Comparison of ENCODE assay signal across 1 cellular context in genomic region chr17:40113110-40113960, GRCh38.
TF ChIP-seq lines count a peak whose summit lies in the region.

No MANE protein-coding gene starts in this region.

TF ChIP-seq in K562, 482 proteins besides CTCF, POLR2A, EP300 and RAD21 (continued from another document and continues in another):
- TF ChIP-seq ZNF785 (CRISPR knock-in tag; IDR thresholded peaks at IDR 0.05) (no peak), STAT5B (CRISPR knock-in tag; IDR thresholded peaks at IDR 0.05) (no peak), MIER1 (IDR thresholded peaks at IDR 0.05; ENCODE audit: low read depth) (no peak), NFATC3 (IDR thresholded peaks at IDR 0.05) (no peak), E2F5 (CRISPR knock-in tag; IDR thresholded peaks at IDR 0.05) (no peak), KHSRP (IDR thresholded peaks at IDR 0.05) (no peak), KDM4B (IDR thresholded peaks at IDR 0.05; ENCODE audit: borderline replicate concordance in 2 of 2, low read depth in 1 of 2) (no peak), POU5F1 (IDR thresholded peaks at IDR 0.05; ENCODE audit: borderline replicate concordance, low read depth, low read length, partially characterized antibody) (no peak), GTF2A2 (tag; IDR thresholded peaks at IDR 0.05) (no peak), USF2 (CRISPR knock-in tag; IDR thresholded peaks at IDR 0.05) (peak; percentile 97), C11orf30 (IDR thresholded peaks at IDR 0.05; ENCODE audit: low read depth) (no peak), RBFOX2 (IDR thresholded peaks at IDR 0.05; ENCODE audit: low read depth, low read length) (peak; percentile 75), CREB1 (IDR thresholded peaks at IDR 0.05) (no peak), CREB1 (CRISPR knock-in tag; IDR thresholded peaks at IDR 0.05) (no peak), SRSF7 (optimal IDR thresholded peaks at IDR 0.05; ENCODE audit: low read depth, low read length) (no peak), CBX5 (IDR thresholded peaks at IDR 0.05; ENCODE audit: borderline replicate concordance, low read depth) (no peak), U2AF1 (optimal IDR thresholded peaks at IDR 0.05; ENCODE audit: low read depth, low read length) (no peak), MECOM (CRISPR knock-in tag; IDR thresholded peaks at IDR 0.05) (0 out of 2 replicates have a peak, but pooled peaks have one; percentile 7), KLF6 (CRISPR knock-in tag; IDR thresholded peaks at IDR 0.05; ENCODE audit: borderline replicate concordance) (peak; percentile 67; the same call in 1 of the 2 replicates), NFRKB (IDR thresholded peaks at IDR 0.05; ENCODE audit: low read depth) (peak; percentile 86; the same call in 1 of the 2 replicates), CC2D1A (IDR thresholded peaks at IDR 0.05) (peak; percentile 43; the same call in 1 of the 2 replicates), SMAD2 (IDR thresholded peaks at IDR 0.05; ENCODE audit: low read depth, low read length) (no peak), ZNF592 (IDR thresholded peaks at IDR 0.05) (peak; percentile 92), PURB (CRISPR knock-in tag; IDR thresholded peaks at IDR 0.05; ENCODE audit: low read depth) (no peak), SMAD4 (CRISPR knock-in tag; conservative IDR thresholded peaks at IDR 0.05) (peak; percentile 61), ZNF143 (CRISPR knock-in tag; IDR thresholded peaks at IDR 0.05) (peak; percentile 80), EZH2 (IDR thresholded peaks at IDR 0.05; ENCODE audit: borderline replicate concordance, low read depth, low read length) (no peak), DPF2 (IDR thresholded peaks at IDR 0.05) (peak; percentile 31), ZNF407 (IDR thresholded peaks at IDR 0.05; ENCODE audit: low read depth) (no peak), NR2C2 (CRISPR knock-in tag; IDR thresholded peaks at IDR 0.05) (no peak), NR2C2 (tag; IDR thresholded peaks at IDR 0.05) (peak; percentile 90), KDM2B (CRISPR knock-in tag; IDR thresholded peaks at IDR 0.05) (no peak), ZSCAN29 (IDR thresholded peaks at IDR 0.05) (no peak), DNMT1 (IDR thresholded peaks at IDR 0.05) (no peak), ZC3H4 (CRISPR knock-in tag; IDR thresholded peaks at IDR 0.05; ENCODE audit: borderline replicate concordance) (no peak), RREB1 (CRISPR knock-in tag; IDR thresholded peaks at IDR 0.05) (0 out of 2 replicates have a peak, but pooled peaks have one; percentile 32), ZNF224 (CRISPR knock-in tag; IDR thresholded peaks at IDR 0.05) (no peak), PML (IDR thresholded peaks at IDR 0.05; ENCODE audit: low read length) (no peak), ZNF561 (CRISPR knock-in tag; conservative IDR thresholded peaks at IDR 0.05) (no peak), CREM (IDR thresholded peaks at IDR 0.05; ENCODE audit: low read depth) (no peak), ATF1 (CRISPR knock-in tag; IDR thresholded peaks at IDR 0.05) (no peak), ATF1 (tag; IDR thresholded peaks at IDR 0.05) (peak; percentile 44), NEUROD1 (IDR thresholded peaks at IDR 0.05; ENCODE audit: borderline replicate concordance, low read depth, low read length, partially characterized antibody) (no peak), HMG20B (CRISPR knock-in tag; IDR thresholded peaks at IDR 0.05) (no peak), BRCA1 (IDR thresholded peaks at IDR 0.05) (no peak), BRCA1 (CRISPR knock-in tag; IDR thresholded peaks at IDR 0.05) (no peak), RFX7 (CRISPR knock-in tag; IDR thresholded peaks at IDR 0.05) (no peak), ARID3B (CRISPR knock-in tag; IDR thresholded peaks at IDR 0.05; ENCODE audit: borderline replicate concordance) (no peak), ZNF668 (CRISPR knock-in tag; IDR thresholded peaks at IDR 0.05) (0 out of 2 replicates have a peak, but pooled peaks have one; percentile 35), MEIS2 (IDR thresholded peaks at IDR 0.05; ENCODE audit: partially characterized antibody) (no peak)
